Comparison of ENCODE assay signal across 1 cellular context in the genomic region with DNA sequence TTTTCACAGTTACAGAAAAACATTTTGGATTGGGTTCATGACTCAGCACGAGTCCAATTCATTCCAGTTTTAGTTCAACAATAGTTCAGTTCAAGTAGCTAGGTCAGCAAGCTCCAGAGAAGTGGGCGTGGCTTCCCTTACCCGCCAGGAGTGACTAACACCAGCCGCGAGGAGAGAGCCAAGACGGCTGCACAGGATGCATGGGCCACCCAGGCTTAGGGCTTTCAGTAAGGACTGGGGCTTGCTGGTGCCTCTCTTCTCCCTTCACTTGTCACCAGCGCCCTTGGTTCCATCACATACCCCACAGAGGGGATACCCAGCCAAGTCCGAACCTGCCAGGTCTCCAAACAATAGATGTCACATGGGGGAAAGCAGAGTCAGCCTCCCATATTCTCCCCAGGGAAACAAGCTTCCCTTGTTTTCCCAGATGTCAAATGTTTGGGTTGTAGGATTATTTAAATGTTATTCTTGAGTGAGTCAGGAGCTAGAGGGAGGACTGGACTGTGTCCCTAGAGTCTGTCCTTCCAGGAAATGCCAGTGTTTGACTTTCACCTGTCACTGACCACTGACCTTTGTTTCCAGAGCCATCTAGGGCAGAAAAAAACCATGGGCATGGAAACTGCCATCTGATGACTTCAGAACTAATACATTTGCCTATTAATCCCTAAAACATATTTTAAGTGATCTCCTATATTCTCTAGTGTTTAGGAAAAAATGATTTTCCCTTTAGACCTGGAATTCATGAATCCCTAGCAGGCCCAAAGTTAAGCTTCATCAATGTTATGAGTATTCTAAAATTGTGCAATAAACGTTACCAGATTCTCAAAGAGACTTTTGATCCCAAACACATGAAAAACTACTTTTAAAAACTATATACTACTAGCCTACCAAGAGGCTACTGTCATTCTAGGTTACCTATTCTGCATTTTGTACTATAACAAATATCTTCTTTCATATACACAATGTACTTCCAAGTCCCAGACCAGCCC.
TF ChIP-seq lines count a peak whose summit lies in the region.

No MANE protein-coding gene starts in this region.

TF ChIP-seq in A549, 52 proteins besides CTCF, POLR2A, EP300 and RAD21 (continued from another document):
- TF ChIP-seq CEBPB (IDR thresholded peaks at IDR 0.05) (peak in 1 of 2 experiments; percentile 22; a peak in 1 of 4 replicates), JUN (IDR thresholded peaks at IDR 0.05) (0 out of 5 replicates have a peak, but pooled peaks of 1 of the 2 experiments have one; percentile 18)
- TF ChIP-seq, protein P1, sequence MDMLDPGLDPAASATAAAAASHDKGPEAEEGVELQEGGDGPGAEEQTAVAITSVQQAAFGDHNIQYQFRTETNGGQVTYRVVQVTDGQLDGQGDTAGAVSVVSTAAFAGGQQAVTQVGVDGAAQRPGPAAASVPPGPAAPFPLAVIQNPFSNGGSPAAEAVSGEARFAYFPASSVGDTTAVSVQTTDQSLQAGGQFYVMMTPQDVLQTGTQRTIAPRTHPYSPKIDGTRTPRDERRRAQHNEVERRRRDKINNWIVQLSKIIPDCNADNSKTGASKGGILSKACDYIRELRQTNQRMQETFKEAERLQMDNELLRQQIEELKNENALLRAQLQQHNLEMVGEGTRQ (IDR thresholded peaks at IDR 0.05) = no peak
